In the genomic region with DNA sequence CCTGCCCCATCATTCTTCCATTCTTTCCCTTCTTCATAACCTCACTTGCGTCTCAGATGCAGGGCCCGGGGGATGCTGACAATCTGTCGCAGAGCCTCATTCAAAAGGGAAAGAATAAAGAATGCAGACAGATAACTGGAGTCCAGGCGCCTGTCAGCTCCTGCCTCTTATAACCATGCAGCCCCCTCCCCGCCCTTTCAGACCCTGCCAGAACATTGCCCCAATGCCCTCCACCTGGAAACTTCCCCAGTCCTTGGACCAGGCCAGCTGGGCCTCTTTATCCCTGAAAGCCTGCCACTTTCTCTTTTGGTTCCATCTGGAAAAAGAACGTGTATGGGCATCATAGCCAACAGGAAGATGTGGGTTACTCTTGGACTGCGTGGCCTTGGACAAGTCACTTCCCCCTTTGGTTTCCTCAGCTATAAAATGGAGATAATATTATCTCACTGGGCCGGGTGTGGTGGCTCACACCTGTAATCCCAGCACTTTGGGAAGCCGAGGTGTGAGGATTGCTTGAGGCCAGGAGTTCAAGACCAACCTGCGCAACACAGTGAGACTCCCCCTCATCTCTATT, we compare ENCODE assay signal across 24 cellular contexts. TPM values are rescaled to one million over a fixed set of nuclear protein-coding genes. Genes with fewer than 3 reads are reported as not detected.
DNase-seq lines count a peak whose midpoint lies in the region; ATAC-seq and TF ChIP-seq lines count a peak whose summit lies in the region.
"Had no signal": no experiment of that assay in that cellular context is flagged by ENCODE, and none has a peak within 500 bp of the region (broad histone marks: within the 10 kb centered on the region; RNA-seq: fewer than 3 reads in every experiment).

No MANE protein-coding gene starts in this region.

- no peaks in the 10 kb centered on the region for H3K9me3 ChIP-seq in CD4-positive, alpha-beta memory T cell (ENCODE audit: control insufficient read depth in 1 of 2, low read length in 2 of 2)
- no peaks in the 10 kb centered on the region for H3K9me3 ChIP-seq in osteoblast (ENCODE audit: low read depth, low read length)
- H3K9me3 ChIP-seq: esophagus muscularis mucosa, gastroesophageal sphincter, uterus had no signal

- H3K4me3 Mint-ChIP-seq in CD4-positive, alpha-beta memory T cell: peak overlapping the region in 7 of 8 donors; percentile 10 to 80 (median 39)
- H3K4me3 Mint-ChIP-seq in glutamatergic neuron (ENCODE audit: unreplicated experiment): no peak overlapping the region
- H3K4me3 Mint-ChIP-seq: activated naive CD8-positive, alpha-beta T cell treated with anti-CD3 and anti-CD28 coated beads, Interleukin-2, amount 50 U/mL, for 24 hours; memory B cell had no signal

- no peak overlapping the region for H3K4me2 ChIP-seq in osteoblast (ENCODE audit: insufficient read depth, low read length)

- no peak for ATAC-seq in HG03460 (IDR thresholded peaks at IDR 0.05; ENCODE audit: unreplicated experiment)
- ATAC-seq: activated naive CD8-positive, alpha-beta T cell treated with anti-CD3 and anti-CD28 coated beads, Interleukin-2, amount 50 U/mL, for 24 hours; gastroesophageal sphincter; left cardiac atrium; sciatic nerve had no signal

- H3K4me1 Mint-ChIP-seq in CD4-positive, alpha-beta memory T cell: peaks cover 18 to 24% (median 20%) of the 10 kb centered on the region in 4 donors
- H3K4me1 Mint-ChIP-seq in glutamatergic neuron (ENCODE audit: low read depth, unreplicated experiment): peaks cover 35% of the 10 kb centered on the region

- CTCF ChIA-PET in CD4-positive, alpha-beta memory T cell (lab: Charles Lee; ENCODE audit: partially characterized antibody): interaction anchor here (1.4 kb wide), 1 partner anchor 9 kb away, joined by 3 read pairs; no protein-coding TSS in a partner anchor
- CTCF ChIA-PET in RWPE1 (lab: Yijun Ruan, JAX): interaction anchor here (0.7 kb wide), 1 partner anchor 85 kb away, joined by 4 read pairs; no protein-coding TSS in a partner anchor

- POLR2A ChIA-PET in CD4-positive, alpha-beta memory T cell (lab: Charles Lee; ENCODE audit: partially characterized antibody): interaction anchor here (0.8 kb wide), 1 partner anchor 12 kb away, joined by 3 read pairs; no protein-coding TSS in a partner anchor
- POLR2A ChIA-PET in RWPE1 (lab: Yijun Ruan, JAX; ENCODE audit: low non-redundant PET): no interaction called here

- H4K20me1 ChIP-seq in osteoblast (ENCODE audit: insufficient read depth, low read length): peaks cover 18% of the 10 kb centered on the region

- H3K36me3 ChIP-seq in CD4-positive, alpha-beta memory T cell (ENCODE audit: insufficient read depth, low read length): no peaks in the 10 kb centered on the region
- no peaks in the 10 kb centered on the region for H3K36me3 ChIP-seq in osteoblast (ENCODE audit: insufficient read depth, low read length)
- H3K36me3 ChIP-seq: esophagus muscularis mucosa, gastroesophageal sphincter, uterus had no signal

- H3K4me1 ChIP-seq in CD4-positive, alpha-beta memory T cell (ENCODE audit: insufficient read depth, low read length): peaks cover 24% of the 10 kb centered on the region
- H3K4me1 ChIP-seq in osteoblast (ENCODE audit: insufficient read depth, low read length): peaks cover 6% of the 10 kb centered on the region
- H3K4me1 ChIP-seq: uterus had no signal

- TF ChIP-seq CTCF in RWPE1 (conservative IDR thresholded peaks at IDR 0.05; ENCODE audit: low read depth) (no peak), glutamatergic neuron (IDR thresholded peaks at IDR 0.05; ENCODE audit: partially characterized antibody, unreplicated experiment) (no peak), osteoblast (IDR thresholded peaks at IDR 0.05; ENCODE audit: extremely low read depth, low read depth, low read length) (no peak)

- intact Hi-C loops in CD4-positive, alpha-beta memory T cell (cut with micrococcal nuclease): no loop called here

- no peaks in the 10 kb centered on the region for H3K9me3 Mint-ChIP-seq in CD4-positive, alpha-beta memory T cell
- peaks cover 13% of the 10 kb centered on the region for H3K9me3 Mint-ChIP-seq in glutamatergic neuron (ENCODE audit: unreplicated experiment)
- H3K9me3 Mint-ChIP-seq: activated CD4-positive, alpha-beta memory T cell treated with anti-CD3 and anti-CD28 coated beads for 36 hours; activated naive CD8-positive, alpha-beta T cell treated with anti-CD3 and anti-CD28 coated beads, Interleukin-2, amount 50 U/mL, for 24 hours; memory B cell; nephron progenitor cell had no signal

- no peak overlapping the region for H3K4me3 ChIP-seq in CD4-positive, alpha-beta memory T cell (ENCODE audit: low read length in 2 of 2)
- no peak overlapping the region for H3K4me3 ChIP-seq in osteoblast (ENCODE audit: insufficient read depth, low read length)
- H3K4me3 ChIP-seq: esophagus muscularis mucosa, gastroesophageal sphincter, uterus had no signal

- H3K27ac Mint-ChIP-seq in CD4-positive, alpha-beta memory T cell: peak overlapping the region in 3 of 7 donors; percentile 62 to 70 (median 68)
- H3K27ac Mint-ChIP-seq in glutamatergic neuron (ENCODE audit: unreplicated experiment): peak overlapping the region; percentile 87
- H3K27ac Mint-ChIP-seq: activated CD4-positive, alpha-beta memory T cell treated with anti-CD3 and anti-CD28 coated beads for 36 hours; activated naive CD8-positive, alpha-beta T cell treated with anti-CD3 and anti-CD28 coated beads, Interleukin-2, amount 50 U/mL, for 24 hours; memory B cell; nephron progenitor cell had no signal

- H3K27me3 Mint-ChIP-seq in CD4-positive, alpha-beta memory T cell: no peaks in the 10 kb centered on the region
- peaks cover 11% of the 10 kb centered on the region for H3K27me3 Mint-ChIP-seq in glutamatergic neuron (ENCODE audit: unreplicated experiment)
- H3K27me3 Mint-ChIP-seq: activated CD4-positive, alpha-beta memory T cell treated with anti-CD3 and anti-CD28 coated beads for 36 hours; activated naive CD8-positive, alpha-beta T cell treated with anti-CD3 and anti-CD28 coated beads, Interleukin-2, amount 50 U/mL, for 24 hours; memory B cell had no signal

- H3K79me2 ChIP-seq in osteoblast (ENCODE audit: insufficient read depth, low read length): peaks cover 26% of the 10 kb centered on the region

- H2AFZ ChIP-seq in osteoblast (ENCODE audit: low read length): no peak overlapping the region

- no peaks in the 10 kb centered on the region for H3K27me3 ChIP-seq in CD4-positive, alpha-beta memory T cell (ENCODE audit: insufficient read depth, low read length)
- H3K27me3 ChIP-seq in osteoblast (ENCODE audit: insufficient read depth, low read length): no peaks in the 10 kb centered on the region
- H3K27me3 ChIP-seq: esophagus muscularis mucosa, gastroesophageal sphincter, uterus had no signal

- no peak overlapping the region for H3K27ac ChIP-seq in CD4-positive, alpha-beta memory T cell (ENCODE audit: low read depth, low read length)
- H3K27ac ChIP-seq in RWPE1 (peak overlapping the region; percentile 92), osteoblast (ENCODE audit: low read depth, low read length) (no peak overlapping the region)
- H3K27ac ChIP-seq: esophagus muscularis mucosa, gastroesophageal sphincter, uterus had no signal

- DNase-seq in CD4-positive, alpha-beta memory T cell: no peak
- DNase-seq in RWPE1 (ENCODE audit: low spot score) (no peak), glutamatergic neuron (no peak), osteoblast (ENCODE audit: insufficient read length, low spot score, missing footprints) (peak; percentile 70), iPS-NIHi11 (ENCODE audit: low spot score) (no peak), NCI-H2107 treated with DMSO at 0.1 percent for 48 hours (lab: John Stamatoyannopoulos, UW; ENCODE audit: unreplicated experiment) (no peak)
- DNase-seq: activated CD4-positive, alpha-beta memory T cell treated with anti-CD3 and anti-CD28 coated beads for 36 hours; activated effector memory CD4-positive, alpha-beta T cell treated with anti-CD3 and anti-CD28 coated beads, Interleukin-2, amount 50 U/mL, for 16 hours; activated naive CD8-positive, alpha-beta T cell treated with anti-CD3 and anti-CD28 coated beads, Interleukin-2, amount 50 U/mL, for 24 hours; DND-41; effector memory CD4-positive, alpha-beta T cell; KG1; left cardiac atrium; NCI-H2029 treated with DMSO at 0.1 percent for 48 hours; NCI-H345; NCI-H774; nephron progenitor cell; Right ventricle myocardium superior; uterus had no signal

- peaks cover 0 to 11% of the 10 kb centered on the region in 2 donors for H3K36me3 Mint-ChIP-seq in CD4-positive, alpha-beta memory T cell
- peaks cover 6% of the 10 kb centered on the region for H3K36me3 Mint-ChIP-seq in glutamatergic neuron (ENCODE audit: unreplicated experiment)
- H3K36me3 Mint-ChIP-seq: memory B cell had no signal

RNA-seq across cellular contexts. Expression of a gene that starts 2.1 kb away (rescaled TPM):
- total RNA-seq in CD4-positive, alpha-beta memory T cell: 10 to 100 TPM; 88.7 to 93.4 TPM
- polyA plus RNA-seq in CD4-positive, alpha-beta memory T cell: 1 to 10 TPM in 1 of 2 donors, under 1 TPM in 1; 0.72 to 4.8 TPM
- total RNA-seq in glutamatergic neuron (ENCODE audit: unreplicated experiment) (112 TPM), osteoblast (30.9 and 35.1 TPM in 2 replicates)
